ENCODE assay signal across 14 cellular contexts in the genomic region with DNA sequence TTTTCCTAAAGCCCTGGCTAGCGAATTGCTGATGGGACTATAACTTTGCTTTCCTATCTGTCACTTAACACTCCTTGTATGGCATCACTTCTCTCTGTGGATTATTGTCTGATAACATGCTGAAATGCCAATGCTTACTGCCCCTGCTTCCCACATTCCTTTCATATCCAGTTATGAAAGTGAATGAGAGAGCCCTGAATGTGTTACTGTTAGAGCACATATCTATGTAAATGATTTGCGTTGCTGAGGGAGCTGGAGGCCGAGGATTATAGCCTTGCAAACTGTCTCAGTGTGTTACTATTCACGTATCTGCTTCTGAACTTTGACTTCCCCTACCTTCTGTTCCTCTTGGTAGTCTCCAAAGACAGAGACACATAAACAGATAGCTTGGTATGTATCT.
"Had no signal": no experiment of that assay in that cellular context is flagged by ENCODE, and none has a peak within 500 bp of the region (broad histone marks: within the 10 kb centered on the region; RNA-seq: fewer than 3 reads in every experiment).

No MANE protein-coding gene starts in this region.

- H3K4me3 ChIP-seq: breast epithelium, gastroesophageal sphincter, neural progenitor cell, thyroid gland had no signal

- H3K4me3 Mint-ChIP-seq: activated B cell treated with CpG ODN at 0.5 μM for 24 hours; activated CD8-positive, alpha-beta T cell treated with anti-CD3 and anti-CD28 coated beads for 36 hours; neural progenitor cell; stimulated activated memory B cell treated with anti-CD40 and anti-IgM and Interleukin-4, amounts not matched to agents 10 μg/mL and 1 μg/mL and 100 μg/mL, for 72 hours had no signal

- H3K36me3 ChIP-seq: breast epithelium, gastroesophageal sphincter, thyroid gland had no signal

- H3K4me1 Mint-ChIP-seq: neural progenitor cell had no signal

- H3K9me3 Mint-ChIP-seq: activated B cell treated with CpG ODN at 0.5 μM for 24 hours; activated CD8-positive, alpha-beta T cell treated with anti-CD3 and anti-CD28 coated beads for 36 hours; neural progenitor cell; stimulated activated memory B cell treated with anti-CD40 and anti-IgM and Interleukin-4, amounts not matched to agents 10 μg/mL and 1 μg/mL and 100 μg/mL, for 72 hours had no signal

- H3K36me3 Mint-ChIP-seq: neural progenitor cell had no signal

- H3K27ac ChIP-seq: breast epithelium, gastroesophageal sphincter, neural progenitor cell, thyroid gland had no signal

- H3K27ac Mint-ChIP-seq: activated B cell treated with CpG ODN at 0.5 μM for 24 hours; activated CD8-positive, alpha-beta T cell treated with anti-CD3 and anti-CD28 coated beads for 36 hours; neural progenitor cell; stimulated activated memory B cell treated with anti-CD40 and anti-IgM and Interleukin-4, amounts not matched to agents 10 μg/mL and 1 μg/mL and 100 μg/mL, for 72 hours had no signal

- DNase-seq: activated B cell treated with CpG ODN at 0.5 μM for 24 hours; activated CD4-positive, alpha-beta T cell treated with anti-CD3 and anti-CD28 coated beads for 48 hours; activated CD8-positive, alpha-beta T cell treated with anti-CD3 and anti-CD28 coated beads for 36 hours; activated T-cell treated with anti-CD3 and anti-CD28 coated beads, Interleukin-2, amount 50 U/mL, for 48 hours; aorta; islet precursor cell; left ventricle myocardium superior; stimulated activated CD4-positive, alpha-beta T cell treated with anti-CD3 and anti-CD28 coated beads, Interleukin-2, amount 100 ng/mL, for 48 hours; SW 1271; thyroid gland had no signal

- H3K9me3 ChIP-seq: breast epithelium, gastroesophageal sphincter, thyroid gland had no signal

- ATAC-seq: activated CD8-positive, alpha-beta T cell treated with anti-CD3 and anti-CD28 coated beads for 36 hours; gastroesophageal sphincter; left ventricle myocardium superior; stimulated activated memory B cell treated with anti-CD40 and anti-IgM and Interleukin-4, amounts not matched to agents 10 μg/mL and 1 μg/mL and 100 μg/mL, for 72 hours had no signal

- H3K27me3 ChIP-seq: breast epithelium, gastroesophageal sphincter, neural progenitor cell, thyroid gland had no signal

- H3K27me3 Mint-ChIP-seq: activated B cell treated with CpG ODN at 0.5 μM for 24 hours; activated CD8-positive, alpha-beta T cell treated with anti-CD3 and anti-CD28 coated beads for 36 hours; stimulated activated memory B cell treated with anti-CD40 and anti-IgM and Interleukin-4, amounts not matched to agents 10 μg/mL and 1 μg/mL and 100 μg/mL, for 72 hours had no signal

- H3K4me1 ChIP-seq: breast epithelium, neural progenitor cell had no signal
